In the genomic region with DNA sequence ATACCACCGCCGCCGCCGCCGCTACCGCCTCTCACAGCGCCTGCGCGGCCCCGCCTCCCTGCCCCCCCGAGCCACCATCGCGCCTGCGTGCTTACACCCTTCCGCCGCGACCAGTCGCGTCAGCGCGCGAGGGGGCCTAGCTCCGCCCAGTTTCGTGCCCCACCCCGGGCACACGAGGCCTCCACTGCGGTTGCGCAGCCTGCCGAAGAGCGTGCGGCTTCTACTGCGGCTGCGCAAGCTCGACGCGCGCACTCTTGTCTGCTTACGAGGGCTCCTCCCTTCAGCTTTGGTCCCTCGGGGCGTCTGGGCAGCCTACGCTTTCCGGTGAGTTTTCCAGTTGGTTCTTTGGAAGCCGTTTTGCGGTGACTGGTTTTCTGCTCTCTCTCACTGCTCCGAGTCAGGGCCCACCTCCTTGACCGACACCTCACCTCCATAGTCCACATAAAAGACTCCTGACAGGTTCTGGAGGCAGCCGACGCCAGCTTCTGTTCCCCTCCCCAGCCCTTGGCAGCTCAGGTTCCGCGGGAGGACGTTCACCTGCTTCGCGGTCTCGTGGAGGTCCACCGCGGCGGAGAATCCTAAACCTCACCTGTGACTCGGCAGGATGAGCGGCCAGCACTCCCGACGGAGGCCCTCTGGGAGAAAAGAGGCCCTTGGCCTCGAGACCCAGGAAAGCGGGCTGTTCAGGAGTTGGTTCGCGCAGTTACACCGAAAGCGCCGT, we compare ENCODE assay signal across 8 cellular contexts.
DNase-seq lines count a peak whose midpoint lies in the region; ATAC-seq lines count a peak whose summit lies in the region.

TSS of gene PITPNB (minus strand) at position 35 of the 721 bp plus-strand sequence. CDS start 65 bp downstream, outside the sequence.

- ATAC-seq in GM19372 (IDR thresholded peaks at IDR 0.05; ENCODE audit: low read depth, unreplicated experiment): peak; percentile 91
- ATAC-seq in HG03521 (IDR thresholded peaks at IDR 0.05; ENCODE audit: unreplicated experiment): peak; percentile 83

- peak; percentile 76 to 99 (median 94) for DNase-seq in C1 segment of cervical spinal cord (lab: John Stamatoyannopoulos, UW)
- DNase-seq in NCI-H748 (lab: John Stamatoyannopoulos, UW; ENCODE audit: unreplicated experiment): peak; percentile 94
- peak; percentile 99 for DNase-seq in activated CD4-positive, alpha-beta T cell treated with anti-CD3 and anti-CD28 coated beads, Interleukin-2, amount 50 U/mL, for 1 hour
- DNase-seq in cortex of kidney (lab: John Stamatoyannopoulos, UW): peak; percentile 88
- DNase-seq in left kidney (ENCODE audit: low read depth, low spot score): peak; percentile 99
- DNase-seq in stimulated activated CD4-positive, alpha-beta T cell treated with anti-CD3 and anti-CD28 coated beads, Interleukin-1b, Interleukin-23, amount 100 ng/mL, for 48 hours: peak; percentile 98

Comparison
In these comparisons a context has a peak if more than half of its experiments do, and no peak if none do; other contexts are left out.
1. Peak in every context shown above with its lines: DNase-seq and ATAC-seq.